Comparison of ENCODE assay signal across 8 cellular contexts in genomic region chr15:68277131-68277604, GRCh38. TPM values are rescaled to one million over a fixed set of nuclear protein-coding genes. Genes with fewer than 3 reads are reported as not detected.
A peak's percentile ranks its signal among the peaks of the same experiment; 100 is the strongest.
DNase-seq lines count a peak whose midpoint lies in the region; ATAC-seq, FAIRE-seq and TF ChIP-seq lines count a peak whose summit lies in the region.

No MANE protein-coding gene starts in this region.

- no peak for TF ChIP-seq EP300 in SK-N-SH (IDR thresholded peaks at IDR 0.05; ENCODE audit: borderline replicate concordance in 1 of 2, low read depth in 1 of 2, low read length in 1 of 2)

- peak overlapping the region; percentile 86 to 98 for H3K4me3 ChIP-seq in SK-N-SH (ENCODE audit: low read depth in 2 of 2, low read length in 1 of 2)

- peaks cover 23% of the 10 kb centered on the region for H3K36me3 Mint-ChIP-seq in activated CD4-positive, alpha-beta T cell treated with anti-CD3 and anti-CD28 coated beads for 36 hours (ENCODE audit: low read depth)

- H3K27me3 Mint-ChIP-seq in activated CD4-positive, alpha-beta T cell treated with anti-CD3 and anti-CD28 coated beads for 36 hours: no peaks in the 10 kb centered on the region

- H3K9me2 ChIP-seq in SK-N-SH: no peaks in the 10 kb centered on the region

- 3% methylated on average over 23 of the region's 25 CpGs for WGBS in SK-N-SH (ENCODE audit: low lambda C conversion rate)

- peak overlapping the region; percentile 99 for H3K4me3 Mint-ChIP-seq in activated CD4-positive, alpha-beta T cell treated with anti-CD3 and anti-CD28 coated beads for 36 hours

- no peaks in the 10 kb centered on the region for H3K27me3 ChIP-seq in SK-N-SH (ENCODE audit: insufficient read depth)

- H3K4me1 ChIP-seq in SK-N-SH (ENCODE audit: control insufficient read depth in 1 of 2, insufficient read depth in 2 of 2, low read depth in 1 of 2, low read length in 1 of 2): peaks cover 16 to 37% of the 10 kb centered on the region in 2 experiments; a peak in 3 of 4 replicates

- H2AFZ ChIP-seq in SK-N-SH (ENCODE audit: low read depth): peak overlapping the region; percentile 99

- peak overlapping the region; percentile 82 for H3K4me2 ChIP-seq in SK-N-SH

- H3F3A ChIP-seq in SK-N-SH (replicated peaks; ENCODE audit: insufficient read depth): peaks cover 30% of the 10 kb centered on the region

- H3K27ac ChIP-seq in SK-N-SH (ENCODE audit: low read depth in 2 of 2, low read length in 1 of 2): peak overlapping the region; percentile 97 to 99
- H3K27ac ChIP-seq in epithelial cell of prostate: peak overlapping the region; percentile 100

- H3K9me3 ChIP-seq in SK-N-SH: no peaks in the 10 kb centered on the region

- CTCF ChIA-PET in activated CD4-positive, alpha-beta T cell treated with anti-CD3 and anti-CD28 coated beads for 36 hours (lab: Charles Lee): interaction anchor here (0.7 to 2.1 kb wide), 9 partner anchors 13 to 76 kb away, joined by 3 to 9 read pairs (median 5); no protein-coding TSS in a partner anchor
- CTCF ChIA-PET in SK-N-SH (lab: Yijun Ruan, JAX): interaction anchor here (0.7 to 2.9 kb wide), 7 partner anchors 17 to 49 kb away, joined by 3 to 19 read pairs (median 4); no protein-coding TSS in a partner anchor

- H3K9me3 Mint-ChIP-seq in activated CD4-positive, alpha-beta T cell treated with anti-CD3 and anti-CD28 coated beads for 36 hours (ENCODE audit: low read depth): no peaks in the 10 kb centered on the region

- POLR2A ChIA-PET in activated CD4-positive, alpha-beta T cell treated with anti-CD3 and anti-CD28 coated beads for 36 hours (lab: Charles Lee): interaction anchor here (1.3 to 1.8 kb wide), 6 partner anchors 15 to 223 kb away, joined by 3 to 18 read pairs (median 6); partner anchors contain the start of genes CLN6 and PIAS1
- POLR2A ChIA-PET in SK-N-SH (lab: Yijun Ruan, JAX): interaction anchor here (0.7 to 2.5 kb wide), 11 partner anchors 12 to 542 kb away, joined by 3 to 16 read pairs (median 5); no protein-coding TSS in a partner anchor

- peak overlapping the region; percentile 99 for H3K27ac Mint-ChIP-seq in activated CD4-positive, alpha-beta T cell treated with anti-CD3 and anti-CD28 coated beads for 36 hours

- H4K20me1 ChIP-seq in SK-N-SH (ENCODE audit: insufficient read depth): peaks cover 38% of the 10 kb centered on the region

- peak overlapping the region; percentile 98 for H3K9ac ChIP-seq in SK-N-SH

- peaks cover 7 to 11% of the 10 kb centered on the region in 2 experiments for H3K36me3 ChIP-seq in SK-N-SH (replicated peaks in 1 of 2; ENCODE audit: control insufficient read depth in 1 of 2, insufficient read depth in 2 of 2, low read length in 1 of 2)

- no peak for TF ChIP-seq POLR2A in H54 (IDR thresholded peaks at IDR 0.05; ENCODE audit: low read depth, low read length)

- in situ Hi-C loops in GM13976 (cut with MboI; ENCODE audit: low sequenced_read_pairs, unreplicated experiment): no loop called here

- ATAC-seq in activated CD4-positive, alpha-beta T cell treated with anti-CD3 and anti-CD28 coated beads for 36 hours: peak; percentile 12
- ATAC-seq in HG03280 (IDR thresholded peaks at IDR 0.05; ENCODE audit: unreplicated experiment): peak; percentile 1

- intact Hi-C loops in activated CD4-positive, alpha-beta T cell treated with anti-CD3 and anti-CD28 coated beads for 36 hours (cut with DNase I, micrococcal nuclease): loop anchor here (1.0 to 10.0 kb wide), 11 partner anchors 20 to 1820 kb away; partner anchors contain the start of genes ANP32A (in 2 of the 2), PIAS1 (in 2 of the 2), C15orf61 (in 1 of the 2) and CLN6 (in 1 of the 2)

- DNase-seq in activated CD4-positive, alpha-beta T cell treated with anti-CD3 and anti-CD28 coated beads for 36 hours: no peak
- DNase-seq in activated CD4-positive, alpha-beta T cell treated with anti-CD3 and anti-CD28 coated beads, Interleukin-2, amount 50 U/mL, for 4 hours: no peak
- peak; percentile 72 for DNase-seq in SK-N-SH
- no peak for DNase-seq in epithelial cell of prostate (ENCODE audit: low read depth, low spot score)
- peak; percentile 73 for DNase-seq in myocyte (ENCODE audit: low read depth)
- no peak for DNase-seq in H54 (ENCODE audit: insufficient read length, low spot score)
- DNase-seq in GM13976 (ENCODE audit: low spot score): no peak

- TF ChIP-seq RAD21 in SK-N-SH (IDR thresholded peaks at IDR 0.05; ENCODE audit: low read length): no peak

- TF ChIP-seq CTCF in SK-N-SH (IDR thresholded peaks at IDR 0.05) (no peak), GM13976 (IDR thresholded peaks at IDR 0.05; ENCODE audit: borderline replicate concordance, control extremely low read depth, extremely low read depth, insufficient read depth, missing control alignments) (no peak)

- no peak for FAIRE-seq in H54 (lab: Jason Lieb, UNC)

- peaks cover 73% of the 10 kb centered on the region for H3K79me2 ChIP-seq in SK-N-SH (ENCODE audit: insufficient read depth)

- H3K4me1 Mint-ChIP-seq in activated CD4-positive, alpha-beta T cell treated with anti-CD3 and anti-CD28 coated beads for 36 hours: peaks cover 40% of the 10 kb centered on the region

TF ChIP-seq in SK-N-SH, 30 proteins besides CTCF, POLR2A, EP300 and RAD21:
- TF ChIP-seq GABPA (IDR thresholded peaks at IDR 0.05; ENCODE audit: low read depth) (no peak), PBX3 (IDR thresholded peaks at IDR 0.05) (no peak), MXI1 (IDR thresholded peaks at IDR 0.05; ENCODE audit: low read depth, low read length) (peak; percentile 3; the same call in 1 of the 2 replicates), TCF12 (IDR thresholded peaks at IDR 0.05) (no peak), ZBTB33 (IDR thresholded peaks at IDR 0.05; ENCODE audit: borderline replicate concordance, low read depth) (no peak), POLR2AphosphoS5 (IDR thresholded peaks at IDR 0.05; ENCODE audit: low read depth, low read length) (no peak), RFX5 (IDR thresholded peaks at IDR 0.05; ENCODE audit: low read length) (no peak)

RNA-seq across cellular contexts. Expression of gene FEM1B, which starts 0.4 kb away (rescaled TPM):
- total RNA-seq in activated CD4-positive, alpha-beta T cell treated with anti-CD3 and anti-CD28 coated beads for 36 hours: 10 to 100 TPM; 41.1 to 50.0 TPM
- 14.0 and 22.2 TPM in 2 replicates for polyA plus RNA-seq in SK-N-SH (2012; rRNA removed)
- 10.7 and 15.3 TPM in 2 replicates for polyA plus RNA-seq in SK-N-SH (2012; cell fraction: cytosol; rRNA removed)
- polyA plus RNA-seq in SK-N-SH (2012; cell fraction: nucleus; rRNA removed): 9.5 and 18.5 TPM in 2 replicates
- total RNA-seq in myocyte: 55.5 and 58.5 TPM in 2 replicates
- polyA plus RNA-seq in myocyte (2012): 35.0 TPM

RNA-seq across cellular contexts. Expression of gene CLN6, which starts 47.6 kb away (rescaled TPM):
- 10 to 100 TPM; 45.1 to 48.2 TPM for total RNA-seq in activated CD4-positive, alpha-beta T cell treated with anti-CD3 and anti-CD28 coated beads for 36 hours
- 27.5 and 32.2 TPM in 2 replicates for polyA plus RNA-seq in SK-N-SH (2012; rRNA removed)
- 11.8 and 23.4 TPM in 2 replicates for polyA plus RNA-seq in SK-N-SH (2012; cell fraction: cytosol; rRNA removed)
- polyA plus RNA-seq in SK-N-SH (2012; cell fraction: nucleus; rRNA removed): 23.2 and 33.0 TPM in 2 replicates
- total RNA-seq in myocyte: 14.1 and 16.0 TPM in 2 replicates
- 14.9 TPM for polyA plus RNA-seq in myocyte (2012)

Comparison
In these comparisons a context has a peak if more than half of its experiments do, and no peak if none do; other contexts are left out.
1. DNase-seq: peak in SK-N-SH (single experiment) and myocyte (single experiment); none in activated CD4-positive, alpha-beta T cell treated with anti-CD3 and anti-CD28 coated beads for 36 hours (single experiment), activated CD4-positive, alpha-beta T cell treated with anti-CD3 and anti-CD28 coated beads, Interleukin-2, amount 50 U/mL, for 4 hours (0 of 2), epithelial cell of prostate (single experiment), H54 (single experiment) and GM13976 (single experiment).